Comparison of ENCODE assay signal across 31 cellular contexts in the genomic region with DNA sequence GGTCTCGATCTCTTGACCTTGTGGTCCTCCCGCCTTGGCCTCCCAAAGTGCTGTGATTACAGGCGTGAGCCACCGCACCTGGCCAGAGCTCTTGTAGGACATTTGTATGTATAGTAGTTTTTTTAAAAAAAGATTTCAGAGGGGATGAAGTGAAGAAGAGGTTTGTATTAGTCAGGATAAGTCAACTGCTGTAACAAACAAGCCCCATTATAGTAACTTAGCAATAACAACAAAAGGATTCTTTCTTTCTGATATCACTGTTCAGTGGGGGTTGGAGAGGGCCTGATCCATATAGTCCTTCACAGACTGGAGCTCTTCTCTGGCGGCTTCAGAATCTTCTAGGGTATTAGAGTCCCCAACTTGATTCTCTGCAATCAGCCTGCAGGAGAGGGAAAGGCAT.
"Had no signal": no experiment of that assay in that cellular context is flagged by ENCODE, and none has a peak within 500 bp of the region (broad histone marks: within the 10 kb centered on the region; RNA-seq: fewer than 3 reads in every experiment).

No MANE protein-coding gene starts in this region.

- H3K4me3 ChIP-seq: coronary artery, dorsolateral prefrontal cortex had no signal

- H3K4me3 Mint-ChIP-seq: activated B cell treated with CpG ODN at 0.5 μM for 24 hours; activated CD8-positive, alpha-beta T cell treated with anti-CD3 and anti-CD28 coated beads for 36 hours; activated naive CD4-positive, alpha-beta T cell treated with anti-CD3 and anti-CD28 coated beads, Interleukin-2, amount 10 ng/mL, durations not matched to agents 7 days and 5 days; activated naive CD8-positive, alpha-beta T cell; activated T-cell treated with anti-CD3 and anti-CD28 coated beads, Interleukin-2, amount 50 U/mL, for 4 hours; activated T-helper 1 cell treated with anti-CD3 and anti-CD28 coated beads, Interleukin-12 subunit alpha, Interleukin-12 subunit beta, Interleukin-2, Interleukin-4 antibody, amounts not matched to agents 30 ng/mL and 10 ng/mL and 1 ng/mL, durations not matched to agents 14 hours and 24 hours and 36 hours; central memory CD8-positive, alpha-beta T cell; dendritic cell treated with granulocyte-macrophage colony-stimulating factor and Interleukin-4, amounts not matched to agents 40 ng/mL and 50 ng/mL, for 4 days; endodermal cell; T-helper 2 cell treated with Interferon-gamma antibody and Interleukin-4, amounts not matched to agents 5 μg/mL and 100 μg/mL, for 36 hours had no signal

- H3K27ac Mint-ChIP-seq: activated B cell treated with CpG ODN at 0.5 μM for 24 hours; activated CD8-positive, alpha-beta T cell treated with anti-CD3 and anti-CD28 coated beads for 36 hours; activated naive CD4-positive, alpha-beta T cell treated with anti-CD3 and anti-CD28 coated beads, Interleukin-2, amount 10 ng/mL, durations not matched to agents 7 days and 5 days; activated naive CD8-positive, alpha-beta T cell; activated T-helper 1 cell treated with anti-CD3 and anti-CD28 coated beads, Interleukin-12 subunit alpha, Interleukin-12 subunit beta, Interleukin-2, Interleukin-4 antibody, amounts not matched to agents 30 ng/mL and 10 ng/mL and 1 ng/mL, durations not matched to agents 14 hours and 24 hours and 36 hours; activated T-helper 2 cell treated with anti-CD3 and anti-CD28 coated beads, Interferon-gamma antibody, Interleukin-2, Interleukin-4, amounts not matched to agents 10 μg/mL and 5 μg/mL and 100 μg/mL, durations not matched to agents 14 hours and 24 hours and 36 hours; dendritic cell treated with granulocyte-macrophage colony-stimulating factor and Interleukin-4, amounts not matched to agents 40 ng/mL and 50 ng/mL, for 4 days; endodermal cell; T-helper 2 cell treated with Interferon-gamma antibody and Interleukin-4, amounts not matched to agents 5 μg/mL and 100 μg/mL, for 36 hours had no signal

- FAIRE-seq: astrocyte, bronchial epithelial cell, frontal cortex had no signal

- H3K9me3 Mint-ChIP-seq: activated B cell treated with CpG ODN at 0.5 μM for 24 hours; activated T-cell treated with anti-CD3 and anti-CD28 coated beads, Interleukin-2, amount 50 U/mL, for 4 hours; central memory CD8-positive, alpha-beta T cell had no signal

- H3K27me3 ChIP-seq: brain microvascular endothelial cell had no signal

- H3K36me3 ChIP-seq: brain microvascular endothelial cell, WERI-Rb-1 had no signal

- H3K27me3 Mint-ChIP-seq: activated CD8-positive, alpha-beta T cell treated with anti-CD3 and anti-CD28 coated beads for 36 hours; activated naive CD4-positive, alpha-beta T cell treated with anti-CD3 and anti-CD28 coated beads, Interleukin-2, amount 10 ng/mL, durations not matched to agents 7 days and 5 days; activated naive CD8-positive, alpha-beta T cell; central memory CD8-positive, alpha-beta T cell; dendritic cell treated with granulocyte-macrophage colony-stimulating factor and Interleukin-4, amounts not matched to agents 40 ng/mL and 50 ng/mL, for 4 days had no signal

- H3K27ac ChIP-seq: brain microvascular endothelial cell, coronary artery, dorsolateral prefrontal cortex, WERI-Rb-1 had no signal

- ATAC-seq: activated CD4-positive, CD25-positive, alpha-beta regulatory T cell treated with anti-CD3 and anti-CD28 coated beads, Interleukin-2, amount 50 U/mL, for 24 hours; esophagus mucosa had no signal

- DNase-seq: activated B cell treated with CpG ODN at 0.5 μM for 24 hours; activated CD4-positive, alpha-beta T cell treated with anti-CD3 and anti-CD28 coated beads for 48 hours; activated CD4-positive, alpha-beta T cell treated with anti-CD3 and anti-CD28 coated beads, Interleukin-2, amount 50 U/mL, for 1 hour; activated CD4-positive, alpha-beta T cell treated with anti-CD3 and anti-CD28 coated beads, Interleukin-2, amount 50 U/mL, for 48 hours; activated CD8-positive, alpha-beta memory T cell treated with anti-CD3 and anti-CD28 coated beads for 24 hours; activated CD8-positive, alpha-beta T cell treated with anti-CD3 and anti-CD28 coated beads for 36 hours; activated effector memory CD4-positive, alpha-beta T cell treated with anti-CD3 and anti-CD28 coated beads, Interleukin-2, amount 50 U/mL, for 16 hours; activated naive CD4-positive, alpha-beta T cell treated with anti-CD3 and anti-CD28 coated beads, Interleukin-2, amount 10 ng/mL, durations not matched to agents 7 days and 5 days; activated T-cell treated with anti-CD3 and anti-CD28 coated beads, Interleukin-2, amount 50 U/mL, for 4 hours; amniotic stem cell; anterior cingulate cortex; brain microvascular endothelial cell; dorsolateral prefrontal cortex; effector memory CD4-positive, alpha-beta T cell; endodermal cell; foreskin fibroblast; head of caudate nucleus; T1000; WERI-Rb-1 had no signal
